Comparison of ENCODE assay signal across 24 cellular contexts in the genomic region with DNA sequence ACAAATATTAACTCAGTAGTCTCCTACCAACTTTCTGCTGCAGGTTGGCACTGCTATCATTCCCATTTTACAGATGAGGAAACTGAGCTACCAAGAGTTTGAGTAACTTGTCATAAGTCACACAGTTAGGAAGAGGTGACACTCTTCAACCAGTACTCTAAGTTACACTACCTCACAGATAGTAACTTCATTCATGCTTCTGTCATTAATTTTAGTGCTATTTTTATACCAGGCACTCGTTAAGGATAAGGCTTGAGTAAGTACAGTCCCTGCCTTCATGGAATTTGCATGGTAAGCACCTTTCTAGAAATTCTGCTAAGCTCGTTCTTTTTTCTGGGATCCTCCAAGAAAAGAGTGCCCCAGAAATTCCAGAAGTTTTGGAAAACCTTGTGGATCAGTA.
"Had no signal": no experiment of that assay in that cellular context is flagged by ENCODE, and none has a peak within 500 bp of the region (broad histone marks: within the 10 kb centered on the region; RNA-seq: fewer than 3 reads in every experiment).

No MANE protein-coding gene starts in this region.

- H3K27ac ChIP-seq: adrenal gland, body of pancreas, coronary artery, epithelial cell of prostate, esophagus squamous epithelium, gastroesophageal sphincter had no signal

- H3K4me1 ChIP-seq: adrenal gland, body of pancreas, esophagus squamous epithelium, gastroesophageal sphincter had no signal

- H3K36me3 ChIP-seq: adrenal gland, esophagus squamous epithelium had no signal

- DNase-seq: activated CD4-positive, alpha-beta memory T cell treated with anti-CD3 and anti-CD28 coated beads for 36 hours; activated CD4-positive, alpha-beta T cell treated with anti-CD3 and anti-CD28 coated beads for 36 hours; activated CD4-positive, alpha-beta T cell treated with anti-CD3 and anti-CD28 coated beads, Interleukin-2, amount 10 ng/mL, durations not matched to agents 24 days and 14 days; activated CD4-positive, CD25-positive, alpha-beta regulatory T cell; activated CD4-positive, CD25-positive, alpha-beta regulatory T cell treated with anti-CD3 and anti-CD28 coated beads, Interleukin-2, amount 50 U/mL, for 72 hours; activated CD8-positive, alpha-beta memory T cell treated with anti-CD3 and anti-CD28 coated beads, Interleukin-2, amount 10 ng/mL, durations not matched to agents 7 days and 5 days; activated CD8-positive, alpha-beta memory T cell treated with anti-CD3 and anti-CD28 coated beads, Interleukin-2, amount 50 U/mL, for 4 hours; activated CD8-positive, alpha-beta T cell treated with anti-CD3 and anti-CD28 coated beads, Interleukin-2, amount 10 ng/mL, durations not matched to agents 7 days and 5 days; activated effector memory CD4-positive, alpha-beta T cell treated with anti-CD3 and anti-CD28 coated beads, Interleukin-2, amount 50 U/mL, for 16 hours; activated naive CD4-positive, alpha-beta T cell treated with anti-CD3 and anti-CD28 coated beads for 36 hours; activated naive CD8-positive, alpha-beta T cell treated with anti-CD3 and anti-CD28 coated beads for 36 hours; activated naive CD8-positive, alpha-beta T cell treated with anti-CD3 and anti-CD28 coated beads, Interleukin-2, amount 50 U/mL, for 24 hours; activated T-cell treated with anti-CD3 and anti-CD28 coated beads, Interleukin-2, amount 50 U/mL, for 1 hour; activated T-cell treated with anti-CD3 and anti-CD28 coated beads, Interleukin-2, amount 50 U/mL, for 48 hours; adrenal gland; amygdala; aorta; body of pancreas; effector CD8-positive, alpha-beta T cell; esophagus squamous epithelium; foreskin melanocyte had no signal

- H3K9me3 ChIP-seq: adrenal gland, body of pancreas, esophagus squamous epithelium, gastroesophageal sphincter had no signal

- H3K4me3 ChIP-seq: adrenal gland, body of pancreas, coronary artery, esophagus squamous epithelium, gastroesophageal sphincter had no signal

- ATAC-seq: activated CD4-positive, alpha-beta T cell treated with anti-CD3 and anti-CD28 coated beads for 36 hours; activated CD8-positive, alpha-beta memory T cell treated with anti-CD3 and anti-CD28 coated beads, Interleukin-2, amount 10 ng/mL, durations not matched to agents 7 days and 5 days; activated CD8-positive, alpha-beta T cell treated with anti-CD3 and anti-CD28 coated beads, Interleukin-2, amount 10 ng/mL, durations not matched to agents 7 days and 5 days; activated naive CD8-positive, alpha-beta T cell treated with anti-CD3 and anti-CD28 coated beads, Interleukin-2, amount 50 U/mL, for 24 hours; body of pancreas; gastroesophageal sphincter had no signal

- H3K27me3 ChIP-seq: body of pancreas, esophagus squamous epithelium, gastroesophageal sphincter had no signal
